Comparison of ENCODE assay signal across 1 cellular context in the genomic region with DNA sequence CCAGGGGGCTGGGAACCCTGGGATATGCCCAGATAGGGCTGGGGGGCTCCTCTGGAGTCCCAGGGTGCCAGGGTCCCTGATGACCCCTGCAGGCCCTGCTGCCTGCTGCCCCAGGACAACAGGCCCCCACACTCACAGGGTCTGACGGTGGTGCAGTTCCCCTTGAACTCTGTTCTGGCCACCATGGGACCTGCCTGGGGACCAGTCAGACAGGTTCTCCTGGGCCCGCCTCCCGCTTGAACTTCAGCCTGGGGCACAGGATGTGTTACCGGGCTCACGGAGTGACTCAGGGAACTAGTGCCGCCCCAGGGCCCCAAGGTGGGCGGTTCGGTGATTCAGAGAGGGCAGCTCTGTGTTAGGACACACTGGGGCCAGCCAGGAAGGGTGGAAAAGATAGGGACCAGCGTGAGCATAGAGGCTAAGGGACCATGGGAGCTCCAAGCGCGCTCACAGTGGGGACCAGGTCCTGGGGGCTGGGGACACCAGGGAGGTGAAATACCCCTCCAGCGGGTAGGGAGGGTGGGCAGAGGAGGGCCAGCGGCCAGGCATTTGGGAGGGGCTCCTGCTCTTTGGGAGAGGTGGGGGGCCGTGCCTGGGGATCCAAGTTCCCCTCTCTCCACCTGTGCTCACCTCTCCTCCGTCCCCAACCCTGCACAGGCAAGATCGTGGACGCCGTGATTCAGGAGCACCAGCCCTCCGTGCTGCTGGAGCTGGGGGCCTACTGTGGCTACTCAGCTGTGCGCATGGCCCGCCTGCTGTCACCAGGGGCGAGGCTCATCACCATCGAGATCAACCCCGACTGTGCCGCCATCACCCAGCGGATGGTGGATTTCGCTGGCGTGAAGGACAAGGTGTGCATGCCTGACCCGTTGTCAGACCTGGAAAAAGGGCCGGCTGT.
A peak's percentile ranks its signal among the peaks of the same experiment; 100 is the strongest.
TF ChIP-seq lines count a peak whose summit lies in the region.

No MANE protein-coding gene starts in this region.

TF ChIP-seq in K562, 482 proteins besides CTCF, POLR2A, EP300 and RAD21 (continued from another document and continues in another):
- TF ChIP-seq, protein P1, sequence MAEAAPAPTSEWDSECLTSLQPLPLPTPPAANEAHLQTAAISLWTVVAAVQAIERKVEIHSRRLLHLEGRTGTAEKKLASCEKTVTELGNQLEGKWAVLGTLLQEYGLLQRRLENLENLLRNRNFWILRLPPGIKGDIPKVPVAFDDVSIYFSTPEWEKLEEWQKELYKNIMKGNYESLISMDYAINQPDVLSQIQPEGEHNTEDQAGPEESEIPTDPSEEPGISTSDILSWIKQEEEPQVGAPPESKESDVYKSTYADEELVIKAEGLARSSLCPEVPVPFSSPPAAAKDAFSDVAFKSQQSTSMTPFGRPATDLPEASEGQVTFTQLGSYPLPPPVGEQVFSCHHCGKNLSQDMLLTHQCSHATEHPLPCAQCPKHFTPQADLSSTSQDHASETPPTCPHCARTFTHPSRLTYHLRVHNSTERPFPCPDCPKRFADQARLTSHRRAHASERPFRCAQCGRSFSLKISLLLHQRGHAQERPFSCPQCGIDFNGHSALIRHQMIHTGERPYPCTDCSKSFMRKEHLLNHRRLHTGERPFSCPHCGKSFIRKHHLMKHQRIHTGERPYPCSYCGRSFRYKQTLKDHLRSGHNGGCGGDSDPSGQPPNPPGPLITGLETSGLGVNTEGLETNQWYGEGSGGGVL (CRISPR knock-in tag; IDR thresholded peaks at IDR 0.05): no peak
- TF ChIP-seq ZNF584 (CRISPR knock-in tag; IDR thresholded peaks at IDR 0.05; ENCODE audit: low read depth) (no peak), MED1 (CRISPR knock-in tag; IDR thresholded peaks at IDR 0.05; ENCODE audit: borderline replicate concordance) (no peak), ZNF586 (CRISPR knock-in tag; conservative IDR thresholded peaks at IDR 0.05) (no peak), ZNF282 (CRISPR knock-in tag; IDR thresholded peaks at IDR 0.05) (no peak), MTF1 (CRISPR knock-in tag; IDR thresholded peaks at IDR 0.05; ENCODE audit: borderline replicate concordance) (peak; percentile 22; the same call in 1 of the 2 replicates), ZNF79 (CRISPR knock-in tag; IDR thresholded peaks at IDR 0.05; ENCODE audit: low read depth) (no peak), RHOXF2B (CRISPR knock-in tag; conservative IDR thresholded peaks at IDR 0.05) (no peak; the same call in 1 of the 2 replicates), RB1 (IDR thresholded peaks at IDR 0.05; ENCODE audit: low read depth) (0 out of 2 replicates have a peak, but pooled peaks have one; percentile 17), HLTF (IDR thresholded peaks at IDR 0.05) (no peak), TEAD4 (IDR thresholded peaks at IDR 0.05; ENCODE audit: low read length) (no peak), TEAD4 (CRISPR knock-in tag; IDR thresholded peaks at IDR 0.05; ENCODE audit: borderline replicate concordance) (no peak), TAF1 (IDR thresholded peaks at IDR 0.05; ENCODE audit: control insufficient read depth, extremely low read depth, insufficient read depth, low read length, severe bottlenecking) (no peak), MTA2 (IDR thresholded peaks at IDR 0.05; ENCODE audit: low read depth) (no peak), BRCA1 (IDR thresholded peaks at IDR 0.05) (no peak), BRCA1 (CRISPR knock-in tag; IDR thresholded peaks at IDR 0.05) (no peak), ZBTB1 (CRISPR knock-in tag; IDR thresholded peaks at IDR 0.05; ENCODE audit: borderline replicate concordance, low read depth) (no peak), WHSC1 (IDR thresholded peaks at IDR 0.05; ENCODE audit: low read length) (no peak), ZNF431 (CRISPR knock-in tag; IDR thresholded peaks at IDR 0.05) (no peak), ZNF445 (CRISPR knock-in tag; IDR thresholded peaks at IDR 0.05; ENCODE audit: low read depth) (no peak), ZNF121 (CRISPR knock-in tag; conservative IDR thresholded peaks at IDR 0.05) (no peak), ZNF589 (CRISPR knock-in tag; IDR thresholded peaks at IDR 0.05; ENCODE audit: low read depth) (no peak), PRMT5 (CRISPR knock-in tag; IDR thresholded peaks at IDR 0.05) (no peak), NR1H2 (CRISPR knock-in tag; IDR thresholded peaks at IDR 0.05) (no peak), MYNN (IDR thresholded peaks at IDR 0.05) (peak; percentile 18; the same call in 1 of the 2 replicates), MYNN (CRISPR knock-in tag; IDR thresholded peaks at IDR 0.05) (no peak), ZNF184 (CRISPR knock-in tag; IDR thresholded peaks at IDR 0.05) (no peak)
- TF ChIP-seq, protein P2, sequence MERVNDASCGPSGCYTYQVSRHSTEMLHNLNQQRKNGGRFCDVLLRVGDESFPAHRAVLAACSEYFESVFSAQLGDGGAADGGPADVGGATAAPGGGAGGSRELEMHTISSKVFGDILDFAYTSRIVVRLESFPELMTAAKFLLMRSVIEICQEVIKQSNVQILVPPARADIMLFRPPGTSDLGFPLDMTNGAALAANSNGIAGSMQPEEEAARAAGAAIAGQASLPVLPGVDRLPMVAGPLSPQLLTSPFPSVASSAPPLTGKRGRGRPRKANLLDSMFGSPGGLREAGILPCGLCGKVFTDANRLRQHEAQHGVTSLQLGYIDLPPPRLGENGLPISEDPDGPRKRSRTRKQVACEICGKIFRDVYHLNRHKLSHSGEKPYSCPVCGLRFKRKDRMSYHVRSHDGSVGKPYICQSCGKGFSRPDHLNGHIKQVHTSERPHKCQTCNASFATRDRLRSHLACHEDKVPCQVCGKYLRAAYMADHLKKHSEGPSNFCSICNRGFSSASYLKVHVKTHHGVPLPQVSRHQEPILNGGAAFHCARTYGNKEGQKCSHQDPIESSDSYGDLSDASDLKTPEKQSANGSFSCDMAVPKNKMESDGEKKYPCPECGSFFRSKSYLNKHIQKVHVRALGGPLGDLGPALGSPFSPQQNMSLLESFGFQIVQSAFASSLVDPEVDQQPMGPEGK (CRISPR knock-in tag; IDR thresholded peaks at IDR 0.05; ENCODE audit: borderline replicate concordance): no peak
- TF ChIP-seq, protein P3, sequence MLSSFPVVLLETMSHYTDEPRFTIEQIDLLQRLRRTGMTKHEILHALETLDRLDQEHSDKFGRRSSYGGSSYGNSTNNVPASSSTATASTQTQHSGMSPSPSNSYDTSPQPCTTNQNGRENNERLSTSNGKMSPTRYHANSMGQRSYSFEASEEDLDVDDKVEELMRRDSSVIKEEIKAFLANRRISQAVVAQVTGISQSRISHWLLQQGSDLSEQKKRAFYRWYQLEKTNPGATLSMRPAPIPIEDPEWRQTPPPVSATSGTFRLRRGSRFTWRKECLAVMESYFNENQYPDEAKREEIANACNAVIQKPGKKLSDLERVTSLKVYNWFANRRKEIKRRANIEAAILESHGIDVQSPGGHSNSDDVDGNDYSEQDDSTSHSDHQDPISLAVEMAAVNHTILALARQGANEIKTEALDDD (IDR thresholded peaks at IDR 0.05): no peak
- TF ChIP-seq, protein P4, sequence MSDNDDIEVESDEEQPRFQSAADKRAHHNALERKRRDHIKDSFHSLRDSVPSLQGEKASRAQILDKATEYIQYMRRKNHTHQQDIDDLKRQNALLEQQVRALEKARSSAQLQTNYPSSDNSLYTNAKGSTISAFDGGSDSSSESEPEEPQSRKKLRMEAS (CRISPR knock-in tag; IDR thresholded peaks at IDR 0.05): no peak
- TF ChIP-seq, protein P5, sequence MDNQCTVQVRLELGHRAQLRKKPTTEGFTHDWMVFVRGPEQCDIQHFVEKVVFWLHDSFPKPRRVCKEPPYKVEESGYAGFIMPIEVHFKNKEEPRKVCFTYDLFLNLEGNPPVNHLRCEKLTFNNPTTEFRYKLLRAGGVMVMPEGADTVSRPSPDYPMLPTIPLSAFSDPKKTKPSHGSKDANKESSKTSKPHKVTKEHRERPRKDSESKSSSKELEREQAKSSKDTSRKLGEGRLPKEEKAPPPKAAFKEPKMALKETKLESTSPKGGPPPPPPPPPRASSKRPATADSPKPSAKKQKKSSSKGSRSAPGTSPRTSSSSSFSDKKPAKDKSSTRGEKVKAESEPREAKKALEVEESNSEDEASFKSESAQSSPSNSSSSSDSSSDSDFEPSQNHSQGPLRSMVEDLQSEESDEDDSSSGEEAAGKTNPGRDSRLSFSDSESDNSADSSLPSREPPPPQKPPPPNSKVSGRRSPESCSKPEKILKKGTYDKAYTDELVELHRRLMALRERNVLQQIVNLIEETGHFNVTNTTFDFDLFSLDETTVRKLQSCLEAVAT (IDR thresholded peaks at IDR 0.05): 0 out of 4 replicates have a peak, but pooled peaks of 1 of the 2 experiments have one; percentile 34
- TF ChIP-seq, protein P6, sequence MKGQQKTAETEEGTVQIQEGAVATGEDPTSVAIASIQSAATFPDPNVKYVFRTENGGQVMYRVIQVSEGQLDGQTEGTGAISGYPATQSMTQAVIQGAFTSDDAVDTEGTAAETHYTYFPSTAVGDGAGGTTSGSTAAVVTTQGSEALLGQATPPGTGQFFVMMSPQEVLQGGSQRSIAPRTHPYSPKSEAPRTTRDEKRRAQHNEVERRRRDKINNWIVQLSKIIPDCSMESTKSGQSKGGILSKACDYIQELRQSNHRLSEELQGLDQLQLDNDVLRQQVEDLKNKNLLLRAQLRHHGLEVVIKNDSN (CRISPR knock-in tag; IDR thresholded peaks at IDR 0.05): no peak
- TF ChIP-seq, protein P7, sequence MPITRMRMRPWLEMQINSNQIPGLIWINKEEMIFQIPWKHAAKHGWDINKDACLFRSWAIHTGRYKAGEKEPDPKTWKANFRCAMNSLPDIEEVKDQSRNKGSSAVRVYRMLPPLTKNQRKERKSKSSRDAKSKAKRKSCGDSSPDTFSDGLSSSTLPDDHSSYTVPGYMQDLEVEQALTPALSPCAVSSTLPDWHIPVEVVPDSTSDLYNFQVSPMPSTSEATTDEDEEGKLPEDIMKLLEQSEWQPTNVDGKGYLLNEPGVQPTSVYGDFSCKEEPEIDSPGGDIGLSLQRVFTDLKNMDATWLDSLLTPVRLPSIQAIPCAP (CRISPR knock-in tag; IDR thresholded peaks at IDR 0.05; ENCODE audit: borderline replicate concordance): no peak
- TF ChIP-seq, protein P8, sequence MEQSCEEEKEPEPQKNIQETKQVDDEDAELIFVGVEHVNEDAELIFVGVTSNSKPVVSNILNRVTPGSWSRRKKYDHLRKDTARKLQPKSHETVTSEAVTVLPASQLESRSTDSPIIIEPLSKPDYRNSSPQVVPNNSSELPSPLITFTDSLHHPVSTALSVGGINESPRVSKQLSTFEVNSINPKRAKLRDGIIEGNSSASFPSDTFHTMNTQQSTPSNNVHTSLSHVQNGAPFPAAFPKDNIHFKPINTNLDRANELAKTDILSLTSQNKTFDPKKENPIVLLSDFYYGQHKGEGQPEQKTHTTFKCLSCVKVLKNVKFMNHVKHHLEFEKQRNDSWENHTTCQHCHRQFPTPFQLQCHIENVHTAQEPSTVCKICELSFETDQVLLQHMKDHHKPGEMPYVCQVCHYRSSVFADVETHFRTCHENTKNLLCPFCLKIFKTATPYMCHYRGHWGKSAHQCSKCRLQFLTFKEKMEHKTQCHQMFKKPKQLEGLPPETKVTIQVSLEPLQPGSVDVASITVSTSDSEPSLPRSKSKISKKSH (CRISPR knock-in tag; IDR thresholded peaks at IDR 0.05): 0 out of 2 replicates have a peak, but pooled peaks have one; percentile 5
- TF ChIP-seq, protein P9, sequence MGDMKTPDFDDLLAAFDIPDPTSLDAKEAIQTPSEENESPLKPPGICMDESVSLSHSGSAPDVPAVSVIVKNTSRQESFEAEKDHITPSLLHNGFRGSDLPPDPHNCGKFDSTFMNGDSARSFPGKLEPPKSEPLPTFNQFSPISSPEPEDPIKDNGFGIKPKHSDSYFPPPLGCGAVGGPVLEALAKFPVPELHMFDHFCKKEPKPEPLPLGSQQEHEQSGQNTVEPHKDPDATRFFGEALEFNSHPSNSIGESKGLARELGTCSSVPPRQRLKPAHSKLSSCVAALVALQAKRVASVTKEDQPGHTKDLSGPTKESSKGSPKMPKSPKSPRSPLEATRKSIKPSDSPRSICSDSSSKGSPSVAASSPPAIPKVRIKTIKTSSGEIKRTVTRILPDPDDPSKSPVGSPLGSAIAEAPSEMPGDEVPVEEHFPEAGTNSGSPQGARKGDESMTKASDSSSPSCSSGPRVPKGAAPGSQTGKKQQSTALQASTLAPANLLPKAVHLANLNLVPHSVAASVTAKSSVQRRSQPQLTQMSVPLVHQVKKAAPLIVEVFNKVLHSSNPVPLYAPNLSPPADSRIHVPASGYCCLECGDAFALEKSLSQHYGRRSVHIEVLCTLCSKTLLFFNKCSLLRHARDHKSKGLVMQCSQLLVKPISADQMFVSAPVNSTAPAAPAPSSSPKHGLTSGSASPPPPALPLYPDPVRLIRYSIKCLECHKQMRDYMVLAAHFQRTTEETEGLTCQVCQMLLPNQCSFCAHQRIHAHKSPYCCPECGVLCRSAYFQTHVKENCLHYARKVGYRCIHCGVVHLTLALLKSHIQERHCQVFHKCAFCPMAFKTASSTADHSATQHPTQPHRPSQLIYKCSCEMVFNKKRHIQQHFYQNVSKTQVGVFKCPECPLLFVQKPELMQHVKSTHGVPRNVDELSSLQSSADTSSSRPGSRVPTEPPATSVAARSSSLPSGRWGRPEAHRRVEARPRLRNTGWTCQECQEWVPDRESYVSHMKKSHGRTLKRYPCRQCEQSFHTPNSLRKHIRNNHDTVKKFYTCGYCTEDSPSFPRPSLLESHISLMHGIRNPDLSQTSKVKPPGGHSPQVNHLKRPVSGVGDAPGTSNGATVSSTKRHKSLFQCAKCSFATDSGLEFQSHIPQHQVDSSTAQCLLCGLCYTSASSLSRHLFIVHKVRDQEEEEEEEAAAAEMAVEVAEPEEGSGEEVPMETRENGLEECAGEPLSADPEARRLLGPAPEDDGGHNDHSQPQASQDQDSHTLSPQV (IDR thresholded peaks at IDR 0.05): no peak
- TF ChIP-seq, protein P10, sequence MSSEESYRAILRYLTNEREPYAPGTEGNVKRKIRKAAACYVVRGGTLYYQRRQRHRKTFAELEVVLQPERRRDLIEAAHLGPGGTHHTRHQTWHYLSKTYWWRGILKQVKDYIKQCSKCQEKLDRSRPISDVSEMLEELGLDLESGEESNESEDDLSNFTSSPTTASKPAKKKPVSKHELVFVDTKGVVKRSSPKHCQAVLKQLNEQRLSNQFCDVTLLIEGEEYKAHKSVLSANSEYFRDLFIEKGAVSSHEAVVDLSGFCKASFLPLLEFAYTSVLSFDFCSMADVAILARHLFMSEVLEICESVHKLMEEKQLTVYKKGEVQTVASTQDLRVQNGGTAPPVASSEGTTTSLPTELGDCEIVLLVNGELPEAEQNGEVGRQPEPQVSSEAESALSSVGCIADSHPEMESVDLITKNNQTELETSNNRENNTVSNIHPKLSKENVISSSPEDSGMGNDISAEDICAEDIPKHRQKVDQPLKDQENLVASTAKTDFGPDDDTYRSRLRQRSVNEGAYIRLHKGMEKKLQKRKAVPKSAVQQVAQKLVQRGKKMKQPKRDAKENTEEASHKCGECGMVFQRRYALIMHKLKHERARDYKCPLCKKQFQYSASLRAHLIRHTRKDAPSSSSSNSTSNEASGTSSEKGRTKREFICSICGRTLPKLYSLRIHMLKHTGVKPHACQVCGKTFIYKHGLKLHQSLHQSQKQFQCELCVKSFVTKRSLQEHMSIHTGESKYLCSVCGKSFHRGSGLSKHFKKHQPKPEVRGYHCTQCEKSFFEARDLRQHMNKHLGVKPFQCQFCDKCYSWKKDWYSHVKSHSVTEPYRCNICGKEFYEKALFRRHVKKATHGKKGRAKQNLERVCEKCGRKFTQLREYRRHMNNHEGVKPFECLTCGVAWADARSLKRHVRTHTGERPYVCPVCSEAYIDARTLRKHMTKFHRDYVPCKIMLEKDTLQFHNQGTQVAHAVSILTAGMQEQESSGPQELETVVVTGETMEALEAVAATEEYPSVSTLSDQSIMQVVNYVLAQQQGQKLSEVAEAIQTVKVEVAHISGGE (CRISPR knock-in tag; IDR thresholded peaks at IDR 0.05): peak in 1 of 3 experiments; percentile 15; a peak in 1 of 6 replicates
